In genomic region chr7:29946428-29947186, GRCh38 we compare ENCODE assay signal across 9 cellular contexts. TPM values are rescaled to one million over a fixed set of nuclear protein-coding genes. Genes with fewer than 3 reads are reported as not detected.
A peak's percentile ranks its signal among the peaks of the same experiment; 100 is the strongest.
DNase-seq lines count a peak whose midpoint lies in the region; ATAC-seq, FAIRE-seq and TF ChIP-seq lines count a peak whose summit lies in the region.
"Had no signal": no experiment of that assay in that cellular context is flagged by ENCODE, and none has a peak within 500 bp of the region (broad histone marks: within the 10 kb centered on the region; RNA-seq: fewer than 3 reads in every experiment).

No MANE protein-coding gene starts in this region.

- TF ChIP-seq CTCF in AG10803 (conservative IDR thresholded peaks at IDR 0.05; ENCODE audit: low read length) (peak; percentile 51), K562 (IDR thresholded peaks at IDR 0.05 in 2 of 3, conservative IDR thresholded peaks at IDR 0.05 in 1 of 3; ENCODE audit: insufficient read depth in 2 of 3, low read depth in 1 of 3, low read length in 3 of 3) (peak; percentile 44 to 47 (median 47); a peak in 5 of 6 replicates), liver (IDR thresholded peaks at IDR 0.05; ENCODE audit: low read depth, low read length, missing input control) (peak; percentile 40), vagina (IDR thresholded peaks at IDR 0.05) (no peak)

- H3K4me1 ChIP-seq in K562 (replicated peaks in 1 of 2; ENCODE audit: control insufficient read depth in 2 of 2, insufficient read depth in 2 of 2, low read length in 2 of 2) (peaks cover 0 to 7% of the 10 kb centered on the region in 2 experiments; a peak in 1 of 5 replicates), liver (ENCODE audit: control insufficient read depth in 4 of 4, insufficient read depth in 4 of 4, low read length in 3 of 4) (no peaks in the 10 kb centered on the region), vagina (no peaks in the 10 kb centered on the region)

- no TSS peak for BruUV-seq in K562 (replicated peaks; lab: Mats Ljungman, UMichigan)

- 8% methylated on average over 5 of the region's 5 CpGs for WGBS in K562 (ENCODE audit: insufficient coverage, low coverage, missing lambda C conversion rate)
- WGBS in liver: 76% methylated on average over 5 of the region's 5 CpGs

- no peak for TF ChIP-seq EP300 in K562 (IDR thresholded peaks at IDR 0.05; ENCODE audit: low read length)

- no peaks in the 10 kb centered on the region for H3K4me1 Mint-ChIP-seq in activated CD4-positive, alpha-beta T cell treated with anti-CD3 and anti-CD28 coated beads for 36 hours

- H3K9me3 Mint-ChIP-seq in activated CD4-positive, alpha-beta T cell treated with anti-CD3 and anti-CD28 coated beads for 36 hours (ENCODE audit: low read depth): no peaks in the 10 kb centered on the region

- H3K79me2 ChIP-seq in K562 (ENCODE audit: control insufficient read depth, insufficient read depth, low read length): no peaks in the 10 kb centered on the region

- peaks cover 1% of the 10 kb centered on the region for H3K27me3 Mint-ChIP-seq in activated CD4-positive, alpha-beta T cell treated with anti-CD3 and anti-CD28 coated beads for 36 hours

- POLR2A ChIA-PET in K562 (lab: Yijun Ruan, JAX): interaction anchor here (1.1 kb wide), 1 partner anchor 10 kb away, joined by 4 read pairs; no protein-coding TSS in a partner anchor
- POLR2A ChIA-PET in activated CD4-positive, alpha-beta T cell treated with anti-CD3 and anti-CD28 coated beads for 36 hours (lab: Charles Lee): no interaction called here

- no peaks in the 10 kb centered on the region for H3K36me3 Mint-ChIP-seq in activated CD4-positive, alpha-beta T cell treated with anti-CD3 and anti-CD28 coated beads for 36 hours (ENCODE audit: low read depth)

- in situ Hi-C loops in K562 (cut with MboI): no loop called here

- no peak overlapping the region for H2AFZ ChIP-seq in K562 (ENCODE audit: low read depth, low read length)

- H3K4me2 ChIP-seq in K562 (ENCODE audit: insufficient read depth, low read length): no peak overlapping the region

- H3K27ac Mint-ChIP-seq in activated CD4-positive, alpha-beta T cell treated with anti-CD3 and anti-CD28 coated beads for 36 hours: no peak overlapping the region

- H3K4me3 ChIP-seq in AG10803 (ENCODE audit: low read length) (no peak overlapping the region), K562 (no peak overlapping the region), liver (ENCODE audit: low read depth in 1 of 3, low read length in 3 of 3) (no peak overlapping the region), vagina (no peak overlapping the region)

- ATAC-seq in K562: peak; percentile 77
- ATAC-seq in GM19467 (IDR thresholded peaks at IDR 0.05; ENCODE audit: unreplicated experiment): no peak
- no peak for ATAC-seq in activated CD4-positive, alpha-beta T cell treated with anti-CD3 and anti-CD28 coated beads for 36 hours

- H3K9me1 ChIP-seq in K562 (ENCODE audit: control insufficient read depth, insufficient read depth, low read length): no peaks in the 10 kb centered on the region

- H4K20me1 ChIP-seq in K562 (replicated peaks; ENCODE audit: control insufficient read depth, insufficient read depth, low read length): no peaks in the 10 kb centered on the region

- TF ChIP-seq RAD21 in K562 (CRISPR knock-in tag; conservative IDR thresholded peaks at IDR 0.05 in 1 of 2, IDR thresholded peaks at IDR 0.05 in 1 of 2) (peak in 1 of 2 experiments; percentile 52; a peak in 2 of 4 replicates), liver (IDR thresholded peaks at IDR 0.05) (peak; percentile 54 to 80)

- H3K27ac ChIP-seq in K562 (ENCODE audit: extremely low read depth, low read depth, low read length) (no peak overlapping the region), liver (ENCODE audit: low read depth in 1 of 2, low read length in 2 of 2) (no peak overlapping the region), vagina (no peak overlapping the region)

- H3K9me3 ChIP-seq in K562 (replicated peaks; ENCODE audit: control insufficient read depth, insufficient read depth, low read depth, low read length) (0 out of 2 replicates have a peak, but pooled peaks cover 1% of the 10 kb centered on the region), liver (ENCODE audit: control insufficient read depth in 4 of 4, low read length in 3 of 4) (peaks cover 0 to 2% (median 0%) of the 10 kb centered on the region in 4 donors), vagina (no peaks in the 10 kb centered on the region)

- DNase-seq in AG10803 (ENCODE audit: low read depth) (peak; percentile 39), HT1080 (ENCODE audit: low read depth) (peak; percentile 27), K562 (ENCODE audit: extremely low read depth in 1 of 4, low spot score in 3 of 4) (peak in 2 of 4 experiments; percentile 19 to 22), vagina (ENCODE audit: extremely low spot score in 2 of 2) (no peak)
- no peak for DNase-seq in activated CD4-positive, alpha-beta T cell treated with anti-CD3 and anti-CD28 coated beads, Interleukin-2, amount 50 U/mL, for 1 hour
- no peak for DNase-seq in activated CD4-positive, alpha-beta T cell treated with anti-CD3 and anti-CD28 coated beads for 36 hours
- DNase-seq: NCI-H146 had no signal

- H3K9ac ChIP-seq in K562 (ENCODE audit: insufficient read depth in 1 of 2, low read depth in 2 of 2, low read length in 2 of 2): no peak overlapping the region
- no peak overlapping the region for H3K9ac ChIP-seq in liver (ENCODE audit: low read depth in 1 of 2, low read length in 2 of 2)

- CTCF ChIA-PET in K562 (lab: Yijun Ruan, JAX; ENCODE audit: low intra/inter-chr PET ratio): no interaction called here
- CTCF ChIA-PET in activated CD4-positive, alpha-beta T cell treated with anti-CD3 and anti-CD28 coated beads for 36 hours (lab: Charles Lee): interaction anchor here (0.6 to 1.6 kb wide), 4 partner anchors 25 to 449 kb away, joined by 3 to 6 read pairs (median 4); no protein-coding TSS in a partner anchor

- H3K4me3 Mint-ChIP-seq in activated CD4-positive, alpha-beta T cell treated with anti-CD3 and anti-CD28 coated beads for 36 hours: no peak overlapping the region

- intact Hi-C loops in K562 (cut with micrococcal nuclease): loop anchor here (5.0 kb wide), 1 partner anchor 116 kb away; no protein-coding TSS in a partner anchor
- intact Hi-C loops in activated CD4-positive, alpha-beta T cell treated with anti-CD3 and anti-CD28 coated beads for 36 hours (cut with DNase I, micrococcal nuclease): no loop called here
- intact Hi-C loops in vagina (cut with DNase I): no loop called here

- peak; percentile 69 for FAIRE-seq in K562 (lab: Jason Lieb, UNC)

- H3K36me3 ChIP-seq in K562 (ENCODE audit: control insufficient read depth, insufficient read depth, low read length) (no peaks in the 10 kb centered on the region), liver (ENCODE audit: control insufficient read depth in 4 of 4, insufficient read depth in 3 of 4, low read depth in 1 of 4, low read length in 3 of 4) (no peaks in the 10 kb centered on the region), vagina (peaks cover 0 to 32% of the 10 kb centered on the region in 2 donors)

- TF ChIP-seq POLR2A in K562 (conservative IDR thresholded peaks at IDR 0.05): no peak
- TF ChIP-seq POLR2A in vagina (IDR thresholded peaks at IDR 0.05): no peak

- H3K27me3 ChIP-seq in K562 (ENCODE audit: control insufficient read depth in 2 of 2, insufficient read depth in 2 of 2, low read length in 2 of 2) (peaks cover 2 to 23% of the 10 kb centered on the region in 2 experiments; a peak in 4 of 5 replicates), liver (ENCODE audit: control insufficient read depth in 4 of 4, insufficient read depth in 4 of 4, low read length in 3 of 4) (no peaks in the 10 kb centered on the region), vagina (no peaks in the 10 kb centered on the region)

TF ChIP-seq in K562, 482 proteins besides CTCF, POLR2A, EP300 and RAD21 (continues in another document):
- TF ChIP-seq, protein P1, sequence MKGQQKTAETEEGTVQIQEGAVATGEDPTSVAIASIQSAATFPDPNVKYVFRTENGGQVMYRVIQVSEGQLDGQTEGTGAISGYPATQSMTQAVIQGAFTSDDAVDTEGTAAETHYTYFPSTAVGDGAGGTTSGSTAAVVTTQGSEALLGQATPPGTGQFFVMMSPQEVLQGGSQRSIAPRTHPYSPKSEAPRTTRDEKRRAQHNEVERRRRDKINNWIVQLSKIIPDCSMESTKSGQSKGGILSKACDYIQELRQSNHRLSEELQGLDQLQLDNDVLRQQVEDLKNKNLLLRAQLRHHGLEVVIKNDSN (CRISPR knock-in tag; IDR thresholded peaks at IDR 0.05): peak; percentile 58; the same call in 1 of the 2 replicates

TF ChIP-seq in liver, 16 proteins besides CTCF, POLR2A, EP300 and RAD21 (continues in another document):
- no peak for TF ChIP-seq TAF1 (conservative IDR thresholded peaks at IDR 0.05)

RNA-seq across cellular contexts. Expression of gene SCRN1, which starts 43.0 kb away (rescaled TPM):
- 95.3 and 105 TPM in 2 replicates for total RNA-seq in HT1080 (2014; rRNA removed; shearing (Covaris generic))
- 75.3 and 90.1 TPM in 2 replicates for polyA plus RNA-seq in HT1080 (2015; cell fraction: cytosol; rRNA removed)
- 74.1 and 78.0 TPM in 2 replicates for polyA plus RNA-seq in HT1080 (2015; cell fraction: nucleus; rRNA removed)
- 0.07 and 0.35 TPM in 2 replicates for total RNA-seq in K562 (2011; cell fraction: chromatin; rRNA removed; ENCODE audit: low replicate concordance)
- total RNA-seq in K562 (2011; cell fraction: nucleolus; rRNA removed): under 0.01 and 0.13 TPM in 2 replicates
- total RNA-seq in K562 (2011; cell fraction: nucleoplasm; rRNA removed): 0.23 and 0.37 TPM in 2 replicates
- total RNA-seq in K562 (2014; rRNA removed) (0.16 and 1.4 TPM in 2 replicates), K562 (2014; rRNA removed; fragmentation: Illumina TruSeq; extraction: Trizol) (0.15 and 0.19 TPM in 2 replicates), K562 (2015; rRNA removed; fragmentation: Illumina TruSeq; extraction: Trizol) (0.18 and 0.34 TPM in 2 replicates), K562 (2021) (0.33 and 0.49 TPM in 2 replicates), liver (1 to 10 TPM; 2.6 to 4.1 TPM), vagina (40.8 TPM)
- polyA plus RNA-seq in K562 (2011; rRNA removed) (0.15 and 0.60 TPM in 2 replicates), K562 (2014; fragmentation: Illumina TruSeq; extraction: Trizol) (0.13 and 0.24 TPM in 2 replicates), K562 (2014; fragmentation: Nextera tagmentation; extraction: Ambion mirVana) (under 1 TPM; 0.20 to 0.34 TPM), K562 (2014; rRNA removed) (0.09 and 0.20 TPM in 2 replicates), liver (1 to 10 TPM; 1.1 to 1.3 TPM)
- 0.10 and 0.24 TPM in 2 replicates for polyA plus RNA-seq in K562 (2011; cell fraction: cytosol; rRNA removed)
- 0.06 and 0.28 TPM in 2 replicates for polyA plus RNA-seq in K562 (2011; cell fraction: nucleus; rRNA removed)
- 0.14 and 0.19 TPM in 2 replicates for polyA plus RNA-seq in K562 (2012)
- polyA minus RNA-seq in K562 (2011; rRNA and poly(A)+ RNA removed): 0.18 and 0.51 TPM in 2 replicates
- 0.57 and 1.2 TPM in 2 replicates for polyA minus RNA-seq in K562 (2011; cell fraction: cytosol; rRNA and poly(A)+ RNA removed)
- 0.11 TPM in 1 of 2 replicates, not detected in the other for polyA minus RNA-seq in K562 (2011; cell fraction: nucleus; rRNA and poly(A)+ RNA removed)
- total RNA-seq in activated CD4-positive, alpha-beta T cell treated with anti-CD3 and anti-CD28 coated beads for 36 hours: 1 to 10 TPM; 3.8 to 4.4 TPM

Comparison
In these comparisons a context has a peak if more than half of its experiments do, and no peak if none do; other contexts are left out.
1. DNase-seq: peak in AG10803 (single experiment) and HT1080 (single experiment); none in activated CD4-positive, alpha-beta T cell treated with anti-CD3 and anti-CD28 coated beads, Interleukin-2, amount 50 U/mL, for 1 hour (single experiment), activated CD4-positive, alpha-beta T cell treated with anti-CD3 and anti-CD28 coated beads for 36 hours (single experiment) and vagina (0 of 2).
2. CTCF ChIP-seq: peak in AG10803 (single experiment), K562 (3 of 3) and liver (single experiment); none in vagina (0 of 3).